In genomic region chr20:1902188-1902587, GRCh38 we compare ENCODE assay signal across 32 cellular contexts. TPM values are rescaled to one million over a fixed set of nuclear protein-coding genes. Genes with fewer than 3 reads are reported as not detected.
"Had no signal": no experiment of that assay in that cellular context is flagged by ENCODE, and none has a peak within 500 bp of the region (broad histone marks: within the 10 kb centered on the region; RNA-seq: fewer than 3 reads in every experiment).

No MANE protein-coding gene starts in this region.

- FAIRE-seq: colon had no signal

- H3K9me3 ChIP-seq: ascending aorta, breast epithelium, esophagus muscularis mucosa, gastrocnemius medialis, heart left ventricle had no signal

- H3K4me3 Mint-ChIP-seq: activated CD4-positive, alpha-beta memory T cell treated with anti-CD3 and anti-CD28 coated beads for 36 hours; activated CD4-positive, alpha-beta T cell treated with anti-CD3 and anti-CD28 coated beads for 36 hours; activated CD4-positive, alpha-beta T cell treated with anti-CD3 and anti-CD28 coated beads, Interleukin-2, amount 10 ng/mL, durations not matched to agents 24 days and 14 days; activated naive CD8-positive, alpha-beta T cell; activated T-cell treated with anti-CD3 and anti-CD28 coated beads, Interleukin-2, amount 50 U/mL, for 4 hours; activated T-helper 17 cell treated with anti-CD3 and anti-CD28 coated beads, Interleukin-2, amount 50 U/mL, for 72 hours; brain; T-helper 17 cell; T-helper 2 cell treated with Interferon-gamma antibody and Interleukin-4, amounts not matched to agents 5 μg/mL and 100 μg/mL, for 36 hours had no signal

- H3K9me3 Mint-ChIP-seq: activated CD4-positive, alpha-beta memory T cell treated with anti-CD3 and anti-CD28 coated beads for 36 hours; activated CD4-positive, alpha-beta T cell treated with anti-CD3 and anti-CD28 coated beads, Interleukin-2, amount 10 ng/mL, durations not matched to agents 24 days and 14 days; activated T-cell treated with anti-CD3 and anti-CD28 coated beads, Interleukin-2, amount 50 U/mL, for 4 hours; activated T-helper 17 cell treated with anti-CD3 and anti-CD28 coated beads, Interleukin-2, amount 50 U/mL, for 72 hours; brain; T-helper 2 cell treated with Interferon-gamma antibody and Interleukin-4, amounts not matched to agents 5 μg/mL and 100 μg/mL, for 36 hours had no signal

- H3K27me3 ChIP-seq: ascending aorta, breast epithelium, cardiac muscle cell, esophagus muscularis mucosa, foreskin keratinocyte, gastrocnemius medialis, heart left ventricle had no signal

- H3K4me1 Mint-ChIP-seq: activated CD4-positive, alpha-beta T cell treated with anti-CD3 and anti-CD28 coated beads for 36 hours; activated T-helper 17 cell treated with anti-CD3 and anti-CD28 coated beads, Interleukin-2, amount 50 U/mL, for 72 hours had no signal

- ATAC-seq: activated CD4-positive, alpha-beta T cell treated with anti-CD3 and anti-CD28 coated beads for 36 hours; activated T-cell treated with anti-CD3 and anti-CD28 coated beads, Interleukin-2, amount 50 U/mL, for 4 hours; activated T-helper 17 cell treated with anti-CD3 and anti-CD28 coated beads, Interleukin-2, amount 50 U/mL, for 72 hours; foreskin keratinocyte; gastrocnemius medialis; heart left ventricle; T-helper 17 cell had no signal

- DNase-seq: activated CD4-positive, alpha-beta memory T cell treated with anti-CD3 and anti-CD28 coated beads for 36 hours; activated CD4-positive, alpha-beta T cell treated with anti-CD3 and anti-CD28 coated beads for 36 hours; activated CD4-positive, alpha-beta T cell treated with anti-CD3 and anti-CD28 coated beads, Interleukin-2, amount 10 ng/mL, durations not matched to agents 24 days and 14 days; activated CD4-positive, CD25-positive, alpha-beta regulatory T cell; activated CD4-positive, CD25-positive, alpha-beta regulatory T cell treated with anti-CD3 and anti-CD28 coated beads, Interleukin-2, amount 50 U/mL, for 72 hours; activated effector memory CD4-positive, alpha-beta T cell treated with Interleukin-2 at 50 U/mL for 16 hours; activated gamma-delta T cell treated with Interleukin-2 at 50 U/mL for 16 hours; activated naive CD4-positive, alpha-beta T cell treated with anti-CD3 and anti-CD28 coated beads, Interleukin-2, amount 50 U/mL, for 16 hours; activated naive CD4-positive, alpha-beta T cell treated with Interleukin-2 at 50 U/mL for 16 hours; activated T-cell treated with anti-CD3 and anti-CD28 coated beads, Interleukin-2, amount 50 U/mL, for 4 hours; amniotic stem cell; central memory CD4-positive, alpha-beta T cell; cortex of kidney; dermis blood vessel endothelial cell; effector CD8-positive, alpha-beta T cell; erythroblast; foreskin keratinocyte; gastrocnemius medialis; glutamatergic neuron; heart left ventricle; T-helper 1 cell; T-helper 17 cell; T1000 had no signal

- H3K36me3 Mint-ChIP-seq: activated CD4-positive, alpha-beta memory T cell treated with anti-CD3 and anti-CD28 coated beads for 36 hours; activated naive CD8-positive, alpha-beta T cell; brain had no signal

- H3K27ac Mint-ChIP-seq: activated CD4-positive, alpha-beta memory T cell treated with anti-CD3 and anti-CD28 coated beads for 36 hours; activated CD4-positive, alpha-beta T cell treated with anti-CD3 and anti-CD28 coated beads for 36 hours; activated CD4-positive, alpha-beta T cell treated with anti-CD3 and anti-CD28 coated beads, Interleukin-2, amount 10 ng/mL, durations not matched to agents 24 days and 14 days; activated naive CD8-positive, alpha-beta T cell; activated T-helper 17 cell treated with anti-CD3 and anti-CD28 coated beads, Interleukin-2, amount 50 U/mL, for 72 hours; T-helper 17 cell; T-helper 2 cell treated with Interferon-gamma antibody and Interleukin-4, amounts not matched to agents 5 μg/mL and 100 μg/mL, for 36 hours had no signal

- H3K4me3 ChIP-seq: ascending aorta, breast epithelium, cardiac muscle cell, esophagus muscularis mucosa, gastrocnemius medialis, heart left ventricle had no signal

- H3K27ac ChIP-seq: ascending aorta, cardiac muscle cell, esophagus muscularis mucosa, foreskin keratinocyte, gastrocnemius medialis, heart left ventricle had no signal

- H3K36me3 ChIP-seq: breast epithelium, gastrocnemius medialis had no signal

- H3K27me3 Mint-ChIP-seq: brain had no signal

RNA-seq across cellular contexts. Expression of gene SIRPA, which starts 7.0 kb away (rescaled TPM):
- total RNA-seq: activated CD4-positive, alpha-beta memory T cell treated with anti-CD3 and anti-CD28 coated beads for 36 hours had no signal
